8 cellular contexts compared by ENCODE assay signal in genomic region chr2:162301151-162301804, GRCh38. TPM values are rescaled to one million over a fixed set of nuclear protein-coding genes. Genes with fewer than 3 reads are reported as not detected.
DNase-seq lines count a peak whose midpoint lies in the region; ATAC-seq and FAIRE-seq lines count a peak whose summit lies in the region.

No MANE protein-coding gene starts in this region.

- peak; percentile 6 for DNase-seq in DMS153 (lab: John Stamatoyannopoulos, UW)
- DNase-seq in KBM-7: peak; percentile 51
- DNase-seq in RCC 7860 (ENCODE audit: low spot score): peak; percentile 53
- peak; percentile 16 for DNase-seq in activated effector memory CD4-positive, alpha-beta T cell treated with Interleukin-2 at 50 U/mL for 16 hours
- DNase-seq in glomerular endothelial cell (ENCODE audit: extremely low read depth, low read depth, low spot score): peak; percentile 42
- DNase-seq in renal cortical epithelial cell (ENCODE audit: low read depth): peak; percentile 58
- DNase-seq in GOT3 (lab: John Stamatoyannopoulos, UW): no peak

- FAIRE-seq in RCC 7860 (lab: Jason Lieb, UNC): peak; percentile 74

- peak; percentile 70 for ATAC-seq in GM21526 (IDR thresholded peaks at IDR 0.05; ENCODE audit: low FRiP score, unreplicated experiment)

- in situ Hi-C loops in KBM-7 (cut with MboI; ENCODE audit: low pct_unique_long_range_greater_than_20kb, low sequenced_read_pairs): no loop called here

RNA-seq across cellular contexts. Expression of gene IFIH1, which starts 17.2 kb away (rescaled TPM):
- 15.8 and 42.4 TPM in 2 replicates for total RNA-seq in glomerular endothelial cell
- total RNA-seq in renal cortical epithelial cell: 16.1 and 18.6 TPM in 2 replicates

RNA-seq across cellular contexts. Expression of gene GCA, which starts 42.7 kb away (rescaled TPM):
- total RNA-seq in glomerular endothelial cell: 5.5 and 14.2 TPM in 2 replicates
- 52.9 and 75.9 TPM in 2 replicates for total RNA-seq in renal cortical epithelial cell

RNA-seq across cellular contexts. Expression of gene FAP, which starts 58.0 kb away (rescaled TPM):
- total RNA-seq in glomerular endothelial cell (17.8 and 50.0 TPM in 2 replicates), renal cortical epithelial cell (0.15 and 0.17 TPM in 2 replicates)

Comparison
In these comparisons a context has a peak if more than half of its experiments do, and no peak if none do; other contexts are left out.
1. RNA of gene FAP, which starts 58.0 kb away (total RNA-seq): 17.8 to 50.0 TPM in glomerular endothelial cell; 0.15 to 0.17 TPM in renal cortical epithelial cell; every median in the first group is over 10 times any median in the second.